In genomic region chr3:172275586-172275985, GRCh38 we compare ENCODE assay signal across 21 cellular contexts.
"Had no signal": no experiment of that assay in that cellular context is flagged by ENCODE, and none has a peak within 500 bp of the region (broad histone marks: within the 10 kb centered on the region; RNA-seq: fewer than 3 reads in every experiment).

No MANE protein-coding gene starts in this region.

- H3K27ac Mint-ChIP-seq: activated naive CD4-positive, alpha-beta T cell treated with anti-CD3 and anti-CD28 coated beads for 36 hours; activated naive CD8-positive, alpha-beta T cell treated with anti-CD3 and anti-CD28 coated beads, Interleukin-2, amount 50 U/mL, for 24 hours; naive thymus-derived CD4-positive, alpha-beta T cell had no signal

- H3K27ac ChIP-seq: dorsolateral prefrontal cortex, prostate gland, spleen, thoracic aorta, upper lobe of right lung had no signal

- H3K4me3 ChIP-seq: dorsolateral prefrontal cortex, prostate gland, spleen, stomach, thoracic aorta, upper lobe of right lung had no signal

- H3K9me3 Mint-ChIP-seq: activated naive CD4-positive, alpha-beta T cell treated with anti-CD3 and anti-CD28 coated beads for 36 hours; activated naive CD8-positive, alpha-beta T cell treated with anti-CD3 and anti-CD28 coated beads, Interleukin-2, amount 50 U/mL, for 24 hours; activated T-helper 17 cell treated with anti-CD3 and anti-CD28 coated beads, Interleukin-2, amount 50 U/mL, for 72 hours; naive thymus-derived CD4-positive, alpha-beta T cell; T-cell had no signal

- H3K27me3 Mint-ChIP-seq: activated naive CD8-positive, alpha-beta T cell treated with anti-CD3 and anti-CD28 coated beads, Interleukin-2, amount 50 U/mL, for 24 hours; activated T-helper 17 cell treated with anti-CD3 and anti-CD28 coated beads, Interleukin-2, amount 50 U/mL, for 72 hours; naive thymus-derived CD4-positive, alpha-beta T cell; T-cell had no signal

- H3K4me1 Mint-ChIP-seq: activated naive CD8-positive, alpha-beta T cell treated with anti-CD3 and anti-CD28 coated beads, Interleukin-2, amount 50 U/mL, for 24 hours; activated T-helper 17 cell treated with anti-CD3 and anti-CD28 coated beads, Interleukin-2, amount 50 U/mL, for 72 hours had no signal

- DNase-seq: activated CD4-positive, CD25-positive, alpha-beta regulatory T cell treated with anti-CD3 and anti-CD28 coated beads, Interleukin-2, amount 50 U/mL, for 72 hours; activated naive CD4-positive, alpha-beta T cell treated with anti-CD3 and anti-CD28 coated beads for 36 hours; activated naive CD8-positive, alpha-beta T cell treated with anti-CD3 and anti-CD28 coated beads, Interleukin-2, amount 50 U/mL, for 24 hours; aorta; dorsolateral prefrontal cortex; mammary epithelial cell; naive thymus-derived CD4-positive, alpha-beta T cell; occipital lobe; spleen; stimulated activated CD4-positive, alpha-beta T cell treated with anti-CD3 and anti-CD28 coated beads, Interleukin-1b, Interleukin-23, amount 100 ng/mL, for 48 hours; stomach; T-cell; upper lobe of right lung had no signal

- H3K4me1 ChIP-seq: prostate gland had no signal

- H3K36me3 ChIP-seq: prostate gland, thoracic aorta had no signal

- H3K9me3 ChIP-seq: prostate gland, spleen, stomach, thoracic aorta, upper lobe of right lung had no signal

- H3K4me3 Mint-ChIP-seq: activated naive CD4-positive, alpha-beta T cell treated with anti-CD3 and anti-CD28 coated beads for 36 hours; activated naive CD8-positive, alpha-beta T cell treated with anti-CD3 and anti-CD28 coated beads, Interleukin-2, amount 50 U/mL, for 24 hours; activated T-helper 17 cell treated with anti-CD3 and anti-CD28 coated beads, Interleukin-2, amount 50 U/mL, for 72 hours; naive thymus-derived CD4-positive, alpha-beta T cell; T-cell had no signal

- H3K27me3 ChIP-seq: dorsolateral prefrontal cortex, spleen, stomach, upper lobe of right lung had no signal

- FAIRE-seq: bronchial epithelial cell, endometrium, keratinocyte had no signal

- ATAC-seq: activated naive CD8-positive, alpha-beta T cell treated with anti-CD3 and anti-CD28 coated beads, Interleukin-2, amount 50 U/mL, for 24 hours; activated T-helper 17 cell treated with anti-CD3 and anti-CD28 coated beads, Interleukin-2, amount 50 U/mL, for 72 hours; left lobe of liver; naive thymus-derived CD4-positive, alpha-beta T cell; sciatic nerve; T-cell; upper lobe of right lung had no signal
